ENCODE assay signal across 9 cellular contexts in genomic region chr3:149581681-149582349, GRCh38.
DNase-seq lines count a peak whose midpoint lies in the region; ATAC-seq and TF ChIP-seq lines count a peak whose summit lies in the region.
"Had no signal": no experiment of that assay in that cellular context is flagged by ENCODE, and none has a peak within 500 bp of the region (broad histone marks: within the 10 kb centered on the region; RNA-seq: fewer than 3 reads in every experiment).

No MANE protein-coding gene starts in this region.

- TF ChIP-seq CTCF in PC-3 (conservative IDR thresholded peaks at IDR 0.05; ENCODE audit: low read depth, low read length): no peak
- TF ChIP-seq CTCF in fibroblast of pulmonary artery (IDR thresholded peaks at IDR 0.05; ENCODE audit: low read length, missing control alignments): no peak

- POLR2A ChIA-PET in PC-3 (lab: Charles Lee; ENCODE audit: unreplicated experiment): interaction anchor here (0.6 to 2.7 kb wide), 7 partner anchors 13 to 76 kb away, joined by 4 to 36 read pairs (median 7); partner anchors contain the start of gene WWTR1

- CTCF ChIA-PET in PC-3 (lab: Charles Lee): interaction anchor here (0.6 to 1.1 kb wide), 4 partner anchors 12 to 46 kb away, joined by 3 to 6 read pairs (median 5); no protein-coding TSS in a partner anchor

- peak; percentile 79 for DNase-seq in GM04504 (ENCODE audit: low read depth)
- peak; percentile 97 for DNase-seq in PC-3
- peak; percentile 75 for DNase-seq in fibroblast of pulmonary artery (ENCODE audit: low read depth)
- peak; percentile 25 for DNase-seq in pons (ENCODE audit: low spot score)
- no peak for DNase-seq in HuH-7.5 (ENCODE audit: low spot score)
- no peak for DNase-seq in NAMALWA (ENCODE audit: low spot score)
- DNase-seq in activated naive CD4-positive, alpha-beta T cell (lab: John Stamatoyannopoulos, UW): no peak

- peak overlapping the region; percentile 99 for H3K27ac ChIP-seq in PC-3 (ENCODE audit: low read length)
- H3K27ac ChIP-seq: HL-60 had no signal

- no peaks in the 10 kb centered on the region for H3K36me3 ChIP-seq in PC-3 (ENCODE audit: low read depth, low read length)

- H4K20me1 ChIP-seq in PC-3 (ENCODE audit: low read length): no peaks in the 10 kb centered on the region

- H3K79me2 ChIP-seq in PC-3 (ENCODE audit: low read length): peaks cover 67% of the 10 kb centered on the region

- H3K4me1 ChIP-seq in PC-3 (ENCODE audit: insufficient read depth, low read length): peaks cover 91% of the 10 kb centered on the region

- no peaks in the 10 kb centered on the region for H3K9me2 ChIP-seq in PC-3 (replicated peaks; ENCODE audit: low read length)

- intact Hi-C loops in PC-3 (cut with micrococcal nuclease): loop anchor here (1.0 to 5.0 kb wide), 4 partner anchors 27 to 195 kb away; partner anchors contain the start of gene WWTR1

- no peaks in the 10 kb centered on the region for H3K9me3 ChIP-seq in PC-3 (ENCODE audit: low read length)

- peak overlapping the region; percentile 53 for H3K4me3 ChIP-seq in PC-3 (ENCODE audit: low read length)
- no peak overlapping the region for H3K4me3 ChIP-seq in fibroblast of pulmonary artery (replicated peaks; ENCODE audit: low read depth, low read length)

- no peak overlapping the region for H2AFZ ChIP-seq in PC-3 (ENCODE audit: low read length)

- ATAC-seq in PC-3 (peak; percentile 40), HG03135 (IDR thresholded peaks at IDR 0.05; ENCODE audit: unreplicated experiment) (no peak)

- H3K27me3 ChIP-seq in PC-3 (ENCODE audit: low read length): no peaks in the 10 kb centered on the region

- BruUV-seq in PC-3 (replicated peaks; lab: Mats Ljungman, UMichigan): TSS peak; percentile 65

- peak overlapping the region; percentile 99 for H3K9ac ChIP-seq in PC-3 (ENCODE audit: low read length)

- H3F3A ChIP-seq in PC-3 (ENCODE audit: low read length, unreplicated experiment): peaks cover 13% of the 10 kb centered on the region

- peak overlapping the region; percentile 80 for H3K4me2 ChIP-seq in PC-3 (ENCODE audit: low read length)

Comparison
In these comparisons a context has a peak if more than half of its experiments do, and no peak if none do; other contexts are left out.
1. DNase-seq: peak in GM04504 (single experiment), PC-3 (single experiment), fibroblast of pulmonary artery (single experiment) and pons (single experiment); none in HuH-7.5 (single experiment), NAMALWA (single experiment) and activated naive CD4-positive, alpha-beta T cell (0 of 4).